8 cellular contexts compared by ENCODE assay signal in the genomic region with DNA sequence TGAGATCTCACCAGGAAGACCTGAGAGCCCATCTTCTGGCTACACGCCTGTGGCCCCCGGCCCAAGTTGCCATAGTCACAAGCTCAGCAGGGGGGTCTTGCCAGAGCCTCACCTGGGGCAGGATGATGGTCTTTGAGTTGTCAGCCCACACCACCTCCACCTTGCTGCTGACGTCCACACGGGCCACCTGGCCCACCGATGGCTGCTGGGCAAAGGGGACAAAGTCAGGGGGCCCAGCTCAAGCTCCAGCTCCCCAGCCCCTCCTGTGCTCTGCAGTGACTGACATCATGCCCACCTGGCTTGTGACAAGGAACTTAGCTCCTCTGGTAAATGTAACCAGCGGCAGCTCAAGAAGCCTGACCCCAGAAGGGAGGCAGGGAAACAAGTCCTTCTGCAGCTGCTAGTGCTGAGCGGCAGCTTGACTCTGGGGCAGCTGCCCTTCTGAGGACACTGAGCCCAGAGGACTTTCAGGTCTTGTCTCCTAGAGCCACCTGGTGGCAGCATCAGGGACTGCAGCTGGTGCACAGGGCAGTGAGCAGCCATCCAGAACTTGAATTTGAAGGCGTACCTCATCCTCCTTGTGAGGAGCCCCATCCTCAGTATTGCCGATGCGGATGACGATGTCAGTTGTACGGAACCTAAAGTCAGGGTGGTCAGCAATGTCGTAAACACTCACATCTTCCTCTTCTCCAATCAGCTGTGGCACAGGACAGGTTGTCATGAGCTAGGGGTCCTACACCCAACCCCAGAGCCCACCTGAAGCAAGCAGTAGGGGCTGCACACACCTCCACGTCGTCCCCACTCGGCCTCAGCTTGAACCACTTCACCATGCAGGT. TPM values are rescaled to one million over a fixed set of nuclear protein-coding genes. Genes with fewer than 3 reads are reported as not detected.
DNase-seq lines count a peak whose midpoint lies in the region; ATAC-seq and TF ChIP-seq lines count a peak whose summit lies in the region.

No MANE protein-coding gene starts in this region.

- no peaks in the 10 kb centered on the region for H3K9me3 ChIP-seq in heart left ventricle

- 52 to 59% (median 56%) methylated on average over 10 to 16 of the region's 16 CpGs for WGBS in heart left ventricle, 4 donors

- ATAC-seq in heart left ventricle (peak; percentile 38 to 86 (median 82)), GM18505 (IDR thresholded peaks at IDR 0.05; ENCODE audit: unreplicated experiment) (no peak), GM18498 (IDR thresholded peaks at IDR 0.05; ENCODE audit: unreplicated experiment) (no peak)

- no peaks in the 10 kb centered on the region for H3K27me3 ChIP-seq in heart left ventricle

- DNase-seq in GM10248 (ENCODE audit: extremely low spot score) = peak; percentile 89
- peak; percentile 21 for DNase-seq in NCI-H1092 treated with DMSO at 0.1 percent for 48 hours (lab: John Stamatoyannopoulos, UW)
- peak; percentile 64 for DNase-seq in SW480 (ENCODE audit: low spot score)
- DNase-seq in activated naive CD8-positive, alpha-beta T cell treated with anti-CD3 and anti-CD28 coated beads, Interleukin-2, amount 50 U/mL, for 16 hours (ENCODE audit: low read depth, low spot score) = peak; percentile 69
- peak; percentile 85 to 94 (median 90) for DNase-seq in heart left ventricle
- peak; percentile 84 for DNase-seq in retina

- no peak overlapping the region for H3K4me3 ChIP-seq in heart left ventricle

- POLR2A ChIA-PET in GM10248 (lab: Yijun Ruan, JAX) = interaction anchor here (0.6 kb wide), 1 partner anchor 66 kb away, joined by 4 read pairs; no protein-coding TSS in a partner anchor

- TF ChIP-seq CTCF in GM10248 (IDR thresholded peaks at IDR 0.05; ENCODE audit: control extremely low read depth, extremely low read depth, low read depth, missing control alignments) (peak; percentile 96), heart left ventricle (IDR thresholded peaks at IDR 0.05) (peak; percentile 92 to 99 (median 98))

- no peak overlapping the region for H3K27ac ChIP-seq in heart left ventricle

- intact Hi-C loops in heart left ventricle (cut with DNase I) = loop anchor here (1.0 to 5.0 kb wide), 8 partner anchors 33 to 276 kb away; no protein-coding TSS in a partner anchor

- CTCF ChIA-PET in GM10248 (lab: Yijun Ruan, JAX) = interaction anchor here (0.6 to 9.6 kb wide), 64 partner anchors 11 to 658 kb away, joined by 3 to 203 read pairs (median 6); partner anchors contain the start of genes EXOC7, PRPSAP1, QRICH2 and SPHK1

- peaks cover 0 to 99% (median 94%) of the 10 kb centered on the region in 9 donors for H3K36me3 ChIP-seq in heart left ventricle

- H3K4me1 ChIP-seq in heart left ventricle = peaks cover 0 to 19% (median 5%) of the 10 kb centered on the region in 12 donors

- TF ChIP-seq POLR2A in heart left ventricle (IDR thresholded peaks at IDR 0.05) (no peak), GM18505 (IDR thresholded peaks at IDR 0.05; ENCODE audit: borderline replicate concordance, extremely low read depth, insufficient read depth, insufficient read length) (no peak)

RNA-seq across cellular contexts. Expression of gene SPHK1, which starts 13.5 kb away (rescaled TPM):
- total RNA-seq in heart left ventricle = 10 to 100 TPM in 3 of 9 donors, 1 to 10 TPM in 6; 2.6 to 13.8 (median 4.6) TPM
- polyA plus RNA-seq in heart left ventricle = 10 to 100 TPM in 1 of 2 donors, 1 to 10 TPM in 1; 2.6 to 20.5 TPM

RNA-seq across cellular contexts. Expression of gene PRPSAP1, which starts 44.2 kb away (rescaled TPM):
- total RNA-seq in heart left ventricle = 10 to 100 TPM; 28.2 to 39.7 (median 30.9) TPM
- 10 to 100 TPM; 22.7 to 36.1 TPM for polyA plus RNA-seq in heart left ventricle

RNA-seq across cellular contexts. Expression of gene UBE2O, which starts 55.0 kb away (rescaled TPM):
- 10 to 100 TPM; 23.0 to 36.1 (median 31.8) TPM for total RNA-seq in heart left ventricle
- polyA plus RNA-seq in heart left ventricle = 10 to 100 TPM; 16.0 to 19.3 TPM

Comparison
In these comparisons a context has a peak if more than half of its experiments do, and no peak if none do; other contexts are left out.
1. DNase-seq: peak in every context shown above with its lines; median percentile 90 in heart left ventricle; 89 in GM10248; 84 in retina; 69 in activated naive CD8-positive, alpha-beta T cell treated with anti-CD3 and anti-CD28 coated beads, Interleukin-2, amount 50 U/mL, for 16 hours; 64 in SW480; 21 in NCI-H1092 treated with DMSO at 0.1 percent for 48 hours.
2. ATAC-seq: peak in heart left ventricle (4 of 4); none in GM18505 (single experiment) and GM18498 (single experiment).